Comparison of ENCODE assay signal across 1 cellular context in the genomic region with DNA sequence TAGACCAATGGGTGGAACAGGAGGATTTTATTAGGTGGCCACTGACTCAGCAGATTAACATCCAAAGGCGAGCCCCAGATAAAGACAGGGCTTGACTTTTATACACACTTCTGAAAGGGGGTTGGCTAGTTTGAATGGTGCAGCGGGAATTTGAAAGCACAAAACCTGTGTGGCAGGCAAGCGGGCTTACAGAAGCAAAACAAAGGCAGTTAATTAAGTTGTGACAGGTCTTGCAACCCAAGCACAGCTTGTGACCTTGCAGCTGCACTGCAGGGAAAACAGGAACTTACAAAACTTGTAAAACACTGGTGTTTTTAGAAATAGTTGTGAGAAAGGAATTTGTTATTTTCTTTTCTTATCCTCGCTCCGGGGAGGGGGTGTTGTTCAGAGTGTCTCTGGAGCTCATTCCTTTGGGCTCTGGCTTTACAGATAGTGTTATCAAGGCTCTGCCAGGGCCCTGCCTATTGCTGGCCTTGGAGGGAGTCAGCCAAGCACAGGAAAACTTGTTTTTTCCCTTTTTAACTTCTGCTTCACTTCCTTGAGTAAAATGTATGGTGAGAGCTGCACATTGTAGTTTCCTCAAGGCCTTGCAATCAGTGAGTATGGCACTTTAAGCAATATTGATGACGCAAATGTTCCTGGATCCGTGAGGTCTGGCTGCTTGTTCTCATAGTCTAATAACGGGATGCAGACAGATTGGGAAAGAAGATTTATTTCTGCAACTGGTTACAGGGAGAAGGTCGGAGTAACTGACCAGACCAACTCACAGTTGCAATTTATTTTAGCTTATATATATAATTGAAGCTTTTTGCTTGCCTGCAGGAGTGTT.
TF ChIP-seq lines count a peak whose summit lies in the region.
"Not testable (repeated sequence)": the region's sequence is repeated elsewhere in the genome, so short reads cannot be mapped to it uniquely, and the experiment has no call there.

No MANE protein-coding gene starts in this region.

TF ChIP-seq in K562, 482 proteins besides CTCF, POLR2A, EP300 and RAD21 (continued from another document):
- TF ChIP-seq L3MBTL2 (IDR thresholded peaks at IDR 0.05), result peak; percentile 66; the same call in 1 of the 2 replicates
- 0 out of 2 replicates have a peak, but pooled peaks have one; percentile 5 for TF ChIP-seq MAFF (IDR thresholded peaks at IDR 0.05; ENCODE audit: low read length)
- TF ChIP-seq FOXK2 (conservative IDR thresholded peaks at IDR 0.05 in 1 of 2, IDR thresholded peaks at IDR 0.05 in 1 of 2; ENCODE audit: low read depth in 2 of 2), result peak in 1 of 2 experiments; percentile 51; a peak in 1 of 4 replicates
- peak; percentile 36; the same call in 1 of the 2 replicates for TF ChIP-seq KLF16 (IDR thresholded peaks at IDR 0.05)
- peak; percentile 92 for TF ChIP-seq MYBL2 (IDR thresholded peaks at IDR 0.05; ENCODE audit: low read depth)
- TF ChIP-seq MYBL2 (CRISPR knock-in tag; IDR thresholded peaks at IDR 0.05; ENCODE audit: borderline replicate concordance), result not testable (repeated sequence)
- TF ChIP-seq TCF3 (CRISPR knock-in tag; IDR thresholded peaks at IDR 0.05), result peak; percentile 89
- TF ChIP-seq SMARCA4 (IDR thresholded peaks at IDR 0.05), result peak; percentile 60
- TF ChIP-seq NFIC (IDR thresholded peaks at IDR 0.05), result peak; percentile 63; the same call in 1 of the 2 replicates
TF ChIP-seq in K562: peak in this region for 39; not testable (repeated sequence) for 443.
